Comparison of ENCODE assay signal across 18 cellular contexts in genomic region chrX:119728487-119728886, GRCh38. TPM values are rescaled to one million over a fixed set of nuclear protein-coding genes. Genes with fewer than 3 reads are reported as not detected.
DNase-seq lines count a peak whose midpoint lies in the region; ATAC-seq and TF ChIP-seq lines count a peak whose summit lies in the region.
"Had no signal": no experiment of that assay in that cellular context is flagged by ENCODE, and none has a peak within 500 bp of the region (broad histone marks: within the 10 kb centered on the region; RNA-seq: fewer than 3 reads in every experiment).

No MANE protein-coding gene starts in this region.

- H3K9me3 Mint-ChIP-seq in progenitor cell of endocrine pancreas (ENCODE audit: low read depth): peaks cover 6% of the 10 kb centered on the region
- H3K9me3 Mint-ChIP-seq: activated naive CD4-positive, alpha-beta T cell treated with anti-CD3 and anti-CD28 coated beads, Interleukin-2, amount 10 ng/mL, durations not matched to agents 7 days and 5 days; effector memory CD8-positive, alpha-beta T cell; IgD-negative memory B cell had no signal

- peak; percentile 36 for TF ChIP-seq CTCF in progenitor cell of endocrine pancreas (IDR thresholded peaks at IDR 0.05; ENCODE audit: unreplicated experiment)

- H3K27me3 Mint-ChIP-seq in progenitor cell of endocrine pancreas: peaks cover 3% of the 10 kb centered on the region
- H3K27me3 Mint-ChIP-seq: effector memory CD8-positive, alpha-beta T cell had no signal

- peak; percentile 1 to 47 for DNase-seq in SHP77 (lab: John Stamatoyannopoulos, UW)
- DNase-seq in SHP77 treated with DMSO at 0.1 percent for 48 hours (lab: John Stamatoyannopoulos, UW): no peak
- DNase-seq in NAMALWA (ENCODE audit: low spot score): peak; percentile 17
- DNase-seq in cerebellar cortex (ENCODE audit: low spot score): peak; percentile 16
- no peak for DNase-seq in progenitor cell of endocrine pancreas (ENCODE audit: low spot score, unreplicated experiment)
- no peak for DNase-seq in COLO829 (ENCODE audit: low spot score)
- no peak for DNase-seq in activated CD4-positive, alpha-beta T cell treated with anti-CD3 and anti-CD28 coated beads, Interleukin-2, amount 50 U/mL, for 48 hours
- DNase-seq: activated naive CD4-positive, alpha-beta T cell treated with anti-CD3 and anti-CD28 coated beads, Interleukin-2, amount 10 ng/mL, durations not matched to agents 7 days and 5 days; body of pancreas; effector memory CD8-positive, alpha-beta T cell; kidney; NCI-H1694 treated with DMSO at 0.1 percent for 48 hours; NCI-H526 treated with DMSO at 0.1 percent for 48 hours; psoas muscle; stimulated activated CD4-positive, alpha-beta T cell treated with anti-CD3 and anti-CD28 coated beads, Interleukin-15, amount 100 ng/mL, for 24 hours; testis had no signal

- no peak for ATAC-seq in GM19328 (IDR thresholded peaks at IDR 0.05; ENCODE audit: unreplicated experiment)
- ATAC-seq: body of pancreas; effector memory CD8-positive, alpha-beta T cell; psoas muscle had no signal

- H3K4me1 Mint-ChIP-seq in progenitor cell of endocrine pancreas (ENCODE audit: low read depth): no peaks in the 10 kb centered on the region

- no peaks in the 10 kb centered on the region for H3K36me3 Mint-ChIP-seq in progenitor cell of endocrine pancreas (ENCODE audit: insufficient read depth)
- H3K36me3 Mint-ChIP-seq: activated naive CD4-positive, alpha-beta T cell treated with anti-CD3 and anti-CD28 coated beads, Interleukin-2, amount 10 ng/mL, durations not matched to agents 7 days and 5 days; IgD-negative memory B cell had no signal

- no peak overlapping the region for H3K4me3 Mint-ChIP-seq in progenitor cell of endocrine pancreas (ENCODE audit: low read depth)
- H3K4me3 Mint-ChIP-seq: activated naive CD4-positive, alpha-beta T cell treated with anti-CD3 and anti-CD28 coated beads, Interleukin-2, amount 10 ng/mL, durations not matched to agents 7 days and 5 days; effector memory CD8-positive, alpha-beta T cell; IgD-negative memory B cell had no signal

- no peak overlapping the region for H3K27ac Mint-ChIP-seq in progenitor cell of endocrine pancreas
- H3K27ac Mint-ChIP-seq: activated naive CD4-positive, alpha-beta T cell treated with anti-CD3 and anti-CD28 coated beads, Interleukin-2, amount 10 ng/mL, durations not matched to agents 7 days and 5 days; effector memory CD8-positive, alpha-beta T cell; IgD-negative memory B cell had no signal

RNA-seq across cellular contexts. Expression of gene SOWAHD, which starts 29.9 kb away (rescaled TPM):
- 0.69 and 0.91 TPM in 2 replicates for total RNA-seq in progenitor cell of endocrine pancreas
- total RNA-seq: psoas muscle had no signal

RNA-seq across cellular contexts. Expression of gene SEPTIN6, which starts 35.5 kb away (rescaled TPM):
- 37.1 and 40.2 TPM in 2 replicates for total RNA-seq in progenitor cell of endocrine pancreas

Comparison
In these comparisons a context has a peak if more than half of its experiments do, and no peak if none do; other contexts are left out.
1. DNase-seq: peak in SHP77 (2 of 2), NAMALWA (single experiment) and cerebellar cortex (single experiment); none in SHP77 treated with DMSO at 0.1 percent for 48 hours (single experiment), progenitor cell of endocrine pancreas (single experiment), COLO829 (single experiment) and activated CD4-positive, alpha-beta T cell treated with anti-CD3 and anti-CD28 coated beads, Interleukin-2, amount 50 U/mL, for 48 hours (0 of 2).